Comparison of ENCODE assay signal across 29 cellular contexts in genomic region chr10:106913294-106913693, GRCh38.
"Had no signal": no experiment of that assay in that cellular context is flagged by ENCODE, and none has a peak within 500 bp of the region (broad histone marks: within the 10 kb centered on the region; RNA-seq: fewer than 3 reads in every experiment).

No MANE protein-coding gene starts in this region.

- H3K9me3 Mint-ChIP-seq: activated naive CD8-positive, alpha-beta T cell treated with anti-CD3 and anti-CD28 coated beads for 36 hours; activated T-helper 1 cell treated with anti-CD3 and anti-CD28 coated beads, Interleukin-12 subunit alpha, Interleukin-12 subunit beta, Interleukin-2, Interleukin-4 antibody, amounts not matched to agents 30 ng/mL and 10 ng/mL and 1 ng/mL, durations not matched to agents 14 hours and 24 hours and 36 hours; natural killer cell treated with Interleukin-12 subunit alpha and Interleukin-12 subunit beta and Interleukin-15 and Interleukin-18, amount 100 ng/mL, for 72 hours had no signal

- H3K4me1 ChIP-seq: adrenal gland, foreskin keratinocyte, suprapubic skin, tibial artery had no signal

- H3K9me3 ChIP-seq: adrenal gland, heart left ventricle, left lung, right atrium auricular region, suprapubic skin, tibial artery had no signal

- DNase-seq: activated B cell treated with CpG ODN at 0.5 μM for 24 hours; activated CD4-positive, alpha-beta T cell treated with anti-CD3 and anti-CD28 coated beads for 36 hours; activated CD4-positive, alpha-beta T cell treated with anti-CD3 and anti-CD28 coated beads, Interleukin-2, amount 50 U/mL, for 48 hours; activated CD8-positive, alpha-beta memory T cell treated with anti-CD3 and anti-CD28 coated beads, Interleukin-2, amount 50 U/mL, for 4 hours; activated effector memory CD4-positive, alpha-beta T cell treated with anti-CD3 and anti-CD28 coated beads, Interleukin-2, amount 50 U/mL, for 16 hours; activated naive CD4-positive, alpha-beta T cell treated with anti-CD3 and anti-CD28 coated beads for 36 hours; activated naive CD8-positive, alpha-beta T cell treated with anti-CD3 and anti-CD28 coated beads for 36 hours; activated T-cell treated with anti-CD3 and anti-CD28 coated beads, Interleukin-2, amount 50 U/mL, for 1 hour; adrenal gland; aorta; caudate nucleus; cortex of kidney; foreskin keratinocyte; heart left ventricle; hypothalamus; left lung; mesendoderm; occipital lobe; stimulated activated CD4-positive, alpha-beta T cell treated with anti-CD3 and anti-CD28 coated beads, Interleukin-15, amount 100 ng/mL, for 24 hours; stimulated activated CD4-positive, alpha-beta T cell treated with anti-CD3 and anti-CD28 coated beads, Interleukin-2, amount 100 ng/mL, for 24 hours; stimulated activated naive CD4-positive, alpha-beta T cell; T-helper 2 cell; tibial artery had no signal

- H3K27ac Mint-ChIP-seq: activated B cell treated with CpG ODN at 0.5 μM for 24 hours; activated CD4-positive, alpha-beta T cell treated with anti-CD3 and anti-CD28 coated beads for 36 hours; activated naive CD4-positive, alpha-beta T cell treated with anti-CD3 and anti-CD28 coated beads for 36 hours; activated naive CD8-positive, alpha-beta T cell treated with anti-CD3 and anti-CD28 coated beads for 36 hours; activated T-helper 1 cell treated with anti-CD3 and anti-CD28 coated beads, Interleukin-12 subunit alpha, Interleukin-12 subunit beta, Interleukin-2, Interleukin-4 antibody, amounts not matched to agents 30 ng/mL and 10 ng/mL and 1 ng/mL, durations not matched to agents 14 hours and 24 hours and 36 hours; natural killer cell treated with Interleukin-12 subunit alpha and Interleukin-12 subunit beta and Interleukin-15 and Interleukin-18, amount 100 ng/mL, for 72 hours had no signal

- H3K4me1 Mint-ChIP-seq: activated B cell treated with CpG ODN at 0.5 μM for 24 hours; activated CD4-positive, alpha-beta T cell treated with anti-CD3 and anti-CD28 coated beads for 36 hours; activated naive CD8-positive, alpha-beta T cell treated with anti-CD3 and anti-CD28 coated beads for 36 hours had no signal

- H3K27me3 Mint-ChIP-seq: activated B cell treated with CpG ODN at 0.5 μM for 24 hours; activated CD4-positive, alpha-beta T cell treated with anti-CD3 and anti-CD28 coated beads for 36 hours; activated naive CD8-positive, alpha-beta T cell treated with anti-CD3 and anti-CD28 coated beads for 36 hours had no signal

- ATAC-seq: activated CD4-positive, alpha-beta T cell treated with anti-CD3 and anti-CD28 coated beads for 36 hours; esophagus mucosa; foreskin keratinocyte; heart left ventricle; left lung; natural killer cell treated with Interleukin-12 subunit alpha and Interleukin-12 subunit beta and Interleukin-15 and Interleukin-18, amount 100 ng/mL, for 72 hours had no signal

- H3K36me3 Mint-ChIP-seq: activated naive CD8-positive, alpha-beta T cell treated with anti-CD3 and anti-CD28 coated beads for 36 hours; natural killer cell treated with Interleukin-12 subunit alpha and Interleukin-12 subunit beta and Interleukin-15 and Interleukin-18, amount 100 ng/mL, for 72 hours had no signal

- H3K27ac ChIP-seq: adrenal gland, foreskin keratinocyte, heart left ventricle, left lung, right atrium auricular region, suprapubic skin, tibial artery had no signal

- H3K27me3 ChIP-seq: adrenal gland, foreskin keratinocyte, left lung, right atrium auricular region, suprapubic skin, tibial artery had no signal

- H3K4me3 Mint-ChIP-seq: activated B cell treated with CpG ODN at 0.5 μM for 24 hours; activated CD4-positive, alpha-beta T cell treated with anti-CD3 and anti-CD28 coated beads for 36 hours; activated naive CD4-positive, alpha-beta T cell treated with anti-CD3 and anti-CD28 coated beads for 36 hours; activated naive CD8-positive, alpha-beta T cell treated with anti-CD3 and anti-CD28 coated beads for 36 hours; activated T-helper 1 cell treated with anti-CD3 and anti-CD28 coated beads, Interleukin-12 subunit alpha, Interleukin-12 subunit beta, Interleukin-2, Interleukin-4 antibody, amounts not matched to agents 30 ng/mL and 10 ng/mL and 1 ng/mL, durations not matched to agents 14 hours and 24 hours and 36 hours; natural killer cell treated with Interleukin-12 subunit alpha and Interleukin-12 subunit beta and Interleukin-15 and Interleukin-18, amount 100 ng/mL, for 72 hours had no signal

- H3K36me3 ChIP-seq: adrenal gland, heart left ventricle, left lung, right atrium auricular region, suprapubic skin, tibial artery had no signal

- H3K4me3 ChIP-seq: adrenal gland, heart left ventricle, left lung, lung, right atrium auricular region, suprapubic skin, tibial artery had no signal
